In the genomic region with DNA sequence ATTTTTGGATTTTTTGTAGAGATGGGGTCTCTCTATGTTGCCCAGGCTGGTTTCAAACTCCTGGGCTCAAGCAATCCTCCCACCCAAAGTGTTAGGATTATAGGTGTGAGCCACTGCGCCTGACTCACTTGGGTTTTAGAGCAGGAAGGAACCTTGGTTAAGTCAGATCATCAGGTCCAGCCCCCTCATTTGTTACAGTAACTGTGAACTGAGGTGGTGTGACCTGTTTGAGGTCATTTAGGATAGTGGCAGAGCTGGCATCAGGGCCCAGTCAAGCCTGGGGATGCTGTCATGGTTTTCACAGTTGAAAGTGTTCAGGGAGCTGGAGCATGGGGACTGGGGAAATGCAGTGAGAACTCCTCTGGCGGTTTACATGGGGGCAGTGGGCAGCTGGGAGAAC, we compare ENCODE assay signal across 13 cellular contexts.
DNase-seq lines count a peak whose midpoint lies in the region; ATAC-seq and TF ChIP-seq lines count a peak whose summit lies in the region.
"Had no signal": no experiment of that assay in that cellular context is flagged by ENCODE, and none has a peak within 500 bp of the region (broad histone marks: within the 10 kb centered on the region; RNA-seq: fewer than 3 reads in every experiment).

No MANE protein-coding gene starts in this region.

- no peak for TF ChIP-seq POLR2A in spleen (IDR thresholded peaks at IDR 0.05)

- H3K4me1 Mint-ChIP-seq in activated T-cell treated with anti-CD3 and anti-CD28 coated beads, Interleukin-2, amount 50 U/mL, for 4 hours (ENCODE audit: low read depth): peaks cover 47% of the 10 kb centered on the region
- H3K4me1 Mint-ChIP-seq in stimulated activated naive CD8-positive, alpha-beta T cell treated with anti-CD3 and anti-CD28 coated beads, Interleukin-15, amount 100 ng/mL, for 72 hours: peaks cover 47% of the 10 kb centered on the region
- H3K4me1 Mint-ChIP-seq in HFFc6 (ENCODE audit: low read depth): peaks cover 36% of the 10 kb centered on the region

- peaks cover 6% of the 10 kb centered on the region for H3K36me3 Mint-ChIP-seq in activated T-cell treated with anti-CD3 and anti-CD28 coated beads, Interleukin-2, amount 50 U/mL, for 4 hours (ENCODE audit: insufficient read depth)
- H3K36me3 Mint-ChIP-seq in HFFc6 (ENCODE audit: low read depth): peaks cover 5% of the 10 kb centered on the region; the same call in 1 of the 2 replicates

- H3K9me3 Mint-ChIP-seq in activated T-cell treated with anti-CD3 and anti-CD28 coated beads, Interleukin-2, amount 50 U/mL, for 4 hours: no peaks in the 10 kb centered on the region
- no peaks in the 10 kb centered on the region for H3K9me3 Mint-ChIP-seq in stimulated activated naive CD8-positive, alpha-beta T cell treated with anti-CD3 and anti-CD28 coated beads, Interleukin-15, amount 100 ng/mL, for 72 hours
- H3K9me3 Mint-ChIP-seq in HFFc6: no peaks in the 10 kb centered on the region
- H3K9me3 Mint-ChIP-seq: IgD-negative memory B cell had no signal

- peak overlapping the region in 1 of 2 donors; percentile 21 for H3K27ac Mint-ChIP-seq in stimulated activated naive CD8-positive, alpha-beta T cell treated with anti-CD3 and anti-CD28 coated beads, Interleukin-15, amount 100 ng/mL, for 72 hours
- H3K27ac Mint-ChIP-seq in HFFc6: no peak overlapping the region

- intact Hi-C loops in spleen (cut with DNase I; ENCODE audit: low total_unique reads): no loop called here

- no peak overlapping the region for H3K4me3 ChIP-seq in spleen
- H3K4me3 ChIP-seq: breast epithelium, psoas muscle had no signal

- peak; percentile 74 to 80 for ATAC-seq in activated T-cell treated with anti-CD3 and anti-CD28 coated beads, Interleukin-2, amount 50 U/mL, for 4 hours
- ATAC-seq in esophagus mucosa: peak; percentile 65
- peak; percentile 93 for ATAC-seq in stimulated activated naive CD8-positive, alpha-beta T cell treated with anti-CD3 and anti-CD28 coated beads, Interleukin-15, amount 100 ng/mL, for 72 hours
- ATAC-seq: psoas muscle had no signal

- DNase-seq in stimulated activated CD4-positive, alpha-beta T cell treated with anti-CD3 and anti-CD28 coated beads, Interleukin-15, amount 100 ng/mL, for 24 hours: peak; percentile 38
- DNase-seq in stimulated activated CD4-positive, alpha-beta T cell treated with anti-CD3 and anti-CD28 coated beads, Interleukin-4, amount 100 ng/mL, for 1 hour: no peak
- no peak for DNase-seq in activated T-cell treated with anti-CD3 and anti-CD28 coated beads, Interleukin-2, amount 50 U/mL, for 4 hours
- peak; percentile 13 to 49 for DNase-seq in stimulated activated naive CD8-positive, alpha-beta T cell treated with anti-CD3 and anti-CD28 coated beads, Interleukin-15, amount 100 ng/mL, for 72 hours
- DNase-seq in OCI-M2 (lab: John Stamatoyannopoulos, UW; ENCODE audit: unreplicated experiment) (no peak), spleen (no peak), HFFc6 (no peak)
- DNase-seq: NCI-H1436, NCI-H446 treated with DMSO at 0.1 percent for 48 hours, psoas muscle had no signal

- no peaks in the 10 kb centered on the region for H3K27me3 ChIP-seq in spleen (replicated peaks in 1 of 7)
- H3K27me3 ChIP-seq: breast epithelium had no signal

- H3K9me3 ChIP-seq in spleen: no peaks in the 10 kb centered on the region
- H3K9me3 ChIP-seq: breast epithelium, psoas muscle had no signal

- peaks cover 14 to 62% (median 54%) of the 10 kb centered on the region in 6 donors for H3K4me1 ChIP-seq in spleen
- H3K4me1 ChIP-seq: breast epithelium, psoas muscle had no signal

- H3K4me3 Mint-ChIP-seq in activated T-cell treated with anti-CD3 and anti-CD28 coated beads, Interleukin-2, amount 50 U/mL, for 4 hours: no peak overlapping the region
- H3K4me3 Mint-ChIP-seq in stimulated activated naive CD8-positive, alpha-beta T cell treated with anti-CD3 and anti-CD28 coated beads, Interleukin-15, amount 100 ng/mL, for 72 hours: peak overlapping the region; percentile 46 to 48
- no peak overlapping the region for H3K4me3 Mint-ChIP-seq in HFFc6

- H3K27me3 Mint-ChIP-seq in activated T-cell treated with anti-CD3 and anti-CD28 coated beads, Interleukin-2, amount 50 U/mL, for 4 hours (ENCODE audit: low read depth): no peaks in the 10 kb centered on the region
- no peaks in the 10 kb centered on the region for H3K27me3 Mint-ChIP-seq in stimulated activated naive CD8-positive, alpha-beta T cell treated with anti-CD3 and anti-CD28 coated beads, Interleukin-15, amount 100 ng/mL, for 72 hours
- no peaks in the 10 kb centered on the region; the same call in 1 of the 2 replicates for H3K27me3 Mint-ChIP-seq in HFFc6 (ENCODE audit: insufficient read depth)
- H3K27me3 Mint-ChIP-seq: IgD-negative memory B cell had no signal

- 67 to 90% (median 83%) methylated on average over 2 of the region's 2 CpGs for WGBS in spleen, 5 donors

- H3K36me3 ChIP-seq in spleen: peaks cover 0 to 7% (median 0%) of the 10 kb centered on the region in 6 donors
- H3K36me3 ChIP-seq: breast epithelium had no signal

- H3K27ac ChIP-seq in spleen: peak overlapping the region in 3 of 8 donors; percentile 13 to 37 (median 14)
- H3K27ac ChIP-seq: breast epithelium, psoas muscle had no signal

- no peak for TF ChIP-seq CTCF in spleen (IDR thresholded peaks at IDR 0.05 in 8 of 11, conservative IDR thresholded peaks at IDR 0.05 in 3 of 11)
- TF ChIP-seq CTCF in HFFc6 (IDR thresholded peaks at IDR 0.05): no peak

Comparison
In these comparisons a context has a peak if more than half of its experiments do, and no peak if none do; other contexts are left out.
1. DNase-seq: peak in stimulated activated CD4-positive, alpha-beta T cell treated with anti-CD3 and anti-CD28 coated beads, Interleukin-15, amount 100 ng/mL, for 24 hours (single experiment) and stimulated activated naive CD8-positive, alpha-beta T cell treated with anti-CD3 and anti-CD28 coated beads, Interleukin-15, amount 100 ng/mL, for 72 hours (2 of 2); none in stimulated activated CD4-positive, alpha-beta T cell treated with anti-CD3 and anti-CD28 coated beads, Interleukin-4, amount 100 ng/mL, for 1 hour (single experiment), activated T-cell treated with anti-CD3 and anti-CD28 coated beads, Interleukin-2, amount 50 U/mL, for 4 hours (single experiment), OCI-M2 (single experiment), spleen (single experiment) and HFFc6 (single experiment).
2. H3K4me3 Mint-ChIP-seq: peak in stimulated activated naive CD8-positive, alpha-beta T cell treated with anti-CD3 and anti-CD28 coated beads, Interleukin-15, amount 100 ng/mL, for 72 hours (2 of 2); none in activated T-cell treated with anti-CD3 and anti-CD28 coated beads, Interleukin-2, amount 50 U/mL, for 4 hours (single experiment) and HFFc6 (single experiment).
3. Peak in every context shown above with its lines, with median percentiles within 50 percentile points of each other: ATAC-seq.